17 cellular contexts compared by ENCODE assay signal in genomic region chr2:208037564-208038487, GRCh38. TPM values are rescaled to one million over a fixed set of nuclear protein-coding genes. Genes with fewer than 3 reads are reported as not detected.
DNase-seq lines count a peak whose midpoint lies in the region; ATAC-seq, FAIRE-seq and TF ChIP-seq lines count a peak whose summit lies in the region.
"Had no signal": no experiment of that assay in that cellular context is flagged by ENCODE, and none has a peak within 500 bp of the region (broad histone marks: within the 10 kb centered on the region; RNA-seq: fewer than 3 reads in every experiment).

No MANE protein-coding gene starts in this region.

- DNase-seq in A549 (ENCODE audit: low read depth in 1 of 2, low spot score in 1 of 2) (no peak), EH (ENCODE audit: low read depth) (peak; percentile 67), PC-3 (peak; percentile 47), mesendoderm (peak; percentile 54), kidney (no peak), NCI-H526 treated with DMSO at 0.1 percent for 48 hours (lab: John Stamatoyannopoulos, UW) (no peak), left ventricle myocardium inferior (no peak)
- DNase-seq: BE2C; CD8-positive, alpha-beta memory T cell; DMS53; GM23248; H7; KBM-7 had no signal

- no peak overlapping the region for H2AK5ac ChIP-seq in mesendoderm (ENCODE audit: low read length)

- no peaks in the 10 kb centered on the region for H3K79me2 ChIP-seq in PC-3 (ENCODE audit: low read length)
- H3K79me2 ChIP-seq in mesendoderm (ENCODE audit: control insufficient read depth, insufficient read depth, low read length), result no peaks in the 10 kb centered on the region

- TF ChIP-seq CTCF in A549 (IDR thresholded peaks at IDR 0.05) (no peak), PC-3 (conservative IDR thresholded peaks at IDR 0.05; ENCODE audit: low read depth, low read length) (no peak), kidney (IDR thresholded peaks at IDR 0.05; ENCODE audit: borderline replicate concordance, extremely low read depth, insufficient read depth) (no peak), left ventricle myocardium inferior (IDR thresholded peaks at IDR 0.05; ENCODE audit: borderline replicate concordance) (no peak)

- no peaks in the 10 kb centered on the region for H3K27me3 ChIP-seq in PC-3 (ENCODE audit: low read length)
- H3K27me3 ChIP-seq in mesendoderm (ENCODE audit: insufficient read depth, low read length, poor library complexity), result no peaks in the 10 kb centered on the region
- no peaks in the 10 kb centered on the region for H3K27me3 ChIP-seq in left ventricle myocardium inferior (ENCODE audit: low read depth)
- H3K27me3 ChIP-seq: BE2C had no signal

- no peak overlapping the region for H2AFZ ChIP-seq in PC-3 (ENCODE audit: low read length)
- H2AFZ ChIP-seq: GM23248 had no signal

- H3K9me2 ChIP-seq in PC-3 (replicated peaks; ENCODE audit: low read length), result no peaks in the 10 kb centered on the region

- intact Hi-C loops in PC-3 (cut with micrococcal nuclease), result loop anchor here (5.0 kb wide), 1 partner anchor 411 kb away; the partner anchor contains the start of gene METTL21A
- intact Hi-C loops in kidney (cut with DNase I), result loop anchor here (10.0 kb wide), 1 partner anchor 293 kb away; no protein-coding TSS in a partner anchor
- intact Hi-C loops in left ventricle myocardium inferior (cut with micrococcal nuclease), result no loop called here

- H2BK120ac ChIP-seq in mesendoderm (ENCODE audit: low read depth, low read length), result no peak overlapping the region

- no peak for TF ChIP-seq RAD21 in A549 (conservative IDR thresholded peaks at IDR 0.05 in 1 of 2, IDR thresholded peaks at IDR 0.05 in 1 of 2)

- CTCF ChIA-PET in A549 (lab: Yijun Ruan, JAX) (interaction anchor here (1.3 to 12.5 kb wide), 4 partner anchors 17 to 291 kb away, joined by 3 to 191 read pairs (median 4); no protein-coding TSS in a partner anchor), PC-3 (lab: Charles Lee) (no interaction called here)

- H3K4me2 ChIP-seq in A549, result no peak overlapping the region
- H3K4me2 ChIP-seq in PC-3 (ENCODE audit: low read length), result no peak overlapping the region
- H3K4me2 ChIP-seq in mesendoderm (ENCODE audit: low read length), result no peak overlapping the region

- no peak overlapping the region for H3K18ac ChIP-seq in mesendoderm (ENCODE audit: low read length)

- H3K4ac ChIP-seq in mesendoderm (ENCODE audit: low read depth, low read length), result no peak overlapping the region

- H3K9ac ChIP-seq in PC-3 (ENCODE audit: low read length), result no peak overlapping the region
- no peak overlapping the region for H3K9ac ChIP-seq in mesendoderm (ENCODE audit: low read length)
- no peak overlapping the region for H3K9ac ChIP-seq in kidney (ENCODE audit: low read length in 2 of 2)
- H3K9ac ChIP-seq: GM23248 had no signal

- TF ChIP-seq POLR2A in A549 (IDR thresholded peaks at IDR 0.05; ENCODE audit: low read length), result no peak

- no peak overlapping the region for H4K8ac ChIP-seq in mesendoderm (ENCODE audit: low read depth, low read length)

- no TSS peak for BruUV-seq in PC-3 (replicated peaks; lab: Mats Ljungman, UMichigan)

- H3K36me3 ChIP-seq in PC-3 (ENCODE audit: low read depth, low read length) (no peaks in the 10 kb centered on the region), mesendoderm (ENCODE audit: control insufficient read depth, insufficient read depth, low read length) (no peaks in the 10 kb centered on the region), kidney (ENCODE audit: control insufficient read depth in 1 of 2, insufficient read depth in 2 of 2, low read length in 2 of 2) (no peaks in the 10 kb centered on the region), left ventricle myocardium inferior (no peaks in the 10 kb centered on the region)
- H3K36me3 ChIP-seq: BE2C had no signal

- no peak overlapping the region for H2BK15ac ChIP-seq in mesendoderm (replicated peaks; ENCODE audit: low read depth)

- POLR2A ChIA-PET in A549 (lab: Yijun Ruan, JAX) (no interaction called here), PC-3 (lab: Charles Lee; ENCODE audit: unreplicated experiment) (interaction anchor here (0.6 kb wide), 1 partner anchor 13 kb away, joined by 3 read pairs; no protein-coding TSS in a partner anchor)

- no peak overlapping the region for H4K5ac ChIP-seq in mesendoderm (ENCODE audit: low read length)

- no peaks in the 10 kb centered on the region for H4K20me1 ChIP-seq in PC-3 (ENCODE audit: low read length)

- H3K23ac ChIP-seq in mesendoderm (ENCODE audit: low read length), result no peak overlapping the region

- no peak overlapping the region for H3K4me3 ChIP-seq in A549
- no peak overlapping the region for H3K4me3 ChIP-seq in PC-3 (ENCODE audit: low read length)
- no peak overlapping the region for H3K4me3 ChIP-seq in mesendoderm (ENCODE audit: low read length)
- no peak overlapping the region for H3K4me3 ChIP-seq in kidney (ENCODE audit: low read length in 2 of 2)
- no peak overlapping the region for H3K4me3 ChIP-seq in left ventricle myocardium inferior
- H3K4me3 ChIP-seq: GM12878, GM23248 had no signal

- WGBS in A549 (ENCODE audit: missing lambda C conversion rate), result 73% methylated on average over 4 of the region's 4 CpGs
- no CpG with 5 or more reads among the region's 4 CpGs for WGBS in mesendoderm (ENCODE audit: extremely low coverage, insufficient coverage, low lambda C conversion rate)

- TF ChIP-seq EP300 in A549 (IDR thresholded peaks at IDR 0.05), result no peak

- H3K4me1 ChIP-seq in A549, result no peaks in the 10 kb centered on the region
- peaks cover 17% of the 10 kb centered on the region for H3K4me1 ChIP-seq in PC-3 (ENCODE audit: insufficient read depth, low read length)
- no peaks in the 10 kb centered on the region for H3K4me1 ChIP-seq in mesendoderm (ENCODE audit: control insufficient read depth, low read depth, low read length)
- H3K4me1 ChIP-seq in kidney (ENCODE audit: control insufficient read depth in 1 of 2, insufficient read depth in 1 of 2, low read depth in 1 of 2, low read length in 2 of 2), result no peaks in the 10 kb centered on the region
- H3K4me1 ChIP-seq in left ventricle myocardium inferior, result no peaks in the 10 kb centered on the region

- H3K27ac ChIP-seq in A549 (no peak overlapping the region), PC-3 (ENCODE audit: low read length) (no peak overlapping the region), mesendoderm (ENCODE audit: low read depth, low read length) (no peak overlapping the region), kidney (ENCODE audit: low read depth in 2 of 2, low read length in 2 of 2) (no peak overlapping the region), left ventricle myocardium inferior (replicated peaks) (no peak overlapping the region)
- H3K27ac ChIP-seq: GM23248 had no signal

- H3K56ac ChIP-seq in mesendoderm (ENCODE audit: low read length), result no peak overlapping the region

- no peaks in the 10 kb centered on the region for H3F3A ChIP-seq in PC-3 (ENCODE audit: low read length, unreplicated experiment)

- no peak for FAIRE-seq in A549 (lab: Jason Lieb, UNC)
- FAIRE-seq in kidney (lab: Jason Lieb, UNC), result no peak
- FAIRE-seq: A204.1, GM12878, GM18507, HTR-8/SVneo had no signal

- ATAC-seq in A549, result no peak
- ATAC-seq in PC-3, result no peak
- ATAC-seq: GM12878 had no signal

- 0 out of 3 replicates have a peak, but pooled peaks cover 4% of the 10 kb centered on the region for H3K9me3 ChIP-seq in A549
- H3K9me3 ChIP-seq in PC-3 (ENCODE audit: low read length), result no peaks in the 10 kb centered on the region
- H3K9me3 ChIP-seq in kidney (ENCODE audit: control insufficient read depth in 1 of 2, low read length in 2 of 2), result no peaks in the 10 kb centered on the region
- H3K9me3 ChIP-seq in left ventricle myocardium inferior (replicated peaks), result no peaks in the 10 kb centered on the region
- H3K9me3 ChIP-seq: BE2C had no signal

- no peaks in the 10 kb centered on the region for H3K79me1 ChIP-seq in mesendoderm (ENCODE audit: low read length)

- no peak overlapping the region for H2BK5ac ChIP-seq in mesendoderm (ENCODE audit: low read length)

TF ChIP-seq in A549, 52 proteins besides CTCF, POLR2A, EP300 and RAD21:
- TF ChIP-seq ZSCAN20 (CRISPR knock-in tag; IDR thresholded peaks at IDR 0.05) (no peak), HOXB5 (CRISPR knock-in tag; IDR thresholded peaks at IDR 0.05) (peak; percentile 50; the same call in 1 of the 2 replicates), CEBPB (IDR thresholded peaks at IDR 0.05) (0 out of 4 replicates have a peak, but pooled peaks of 1 of the 2 experiments have one; percentile 22), ZNF302 (CRISPR knock-in tag; IDR thresholded peaks at IDR 0.05) (no peak)
- TF ChIP-seq, protein P1, sequence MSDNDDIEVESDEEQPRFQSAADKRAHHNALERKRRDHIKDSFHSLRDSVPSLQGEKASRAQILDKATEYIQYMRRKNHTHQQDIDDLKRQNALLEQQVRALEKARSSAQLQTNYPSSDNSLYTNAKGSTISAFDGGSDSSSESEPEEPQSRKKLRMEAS (IDR thresholded peaks at IDR 0.05), result no peak

RNA-seq across cellular contexts. Expression of gene PLEKHM3, which starts 12.5 kb away (rescaled TPM):
- polyA plus RNA-seq in A549 (2011; rRNA removed), result 6.5 and 7.0 TPM in 2 replicates
- polyA plus RNA-seq in A549 (2012; cell fraction: cytosol; rRNA removed), result 1.7 and 2.3 TPM in 2 replicates
- 1.5 TPM in 2 replicates for polyA plus RNA-seq in A549 (2012; cell fraction: nucleus; rRNA removed)
- 2.4 to 2.9 TPM (median 2.7 TPM) in 3 replicates for polyA plus RNA-seq in A549 (2017; fragmentation: RNase III; extraction: RNeasy Plus Mini Kit Qiagen cat#74134 plus additional on column Dnase treatment)
- 21.9 and 23.6 TPM in 2 replicates for polyA minus RNA-seq in A549 (2011; rRNA and poly(A)+ RNA removed)
- total RNA-seq in PC-3 (2014; rRNA removed), result 5.9 and 7.9 TPM in 2 replicates
- polyA plus RNA-seq in mesendoderm (2013, experiment 1 of 2), result 2.7 TPM
- polyA plus RNA-seq in mesendoderm (2013, experiment 2 of 2), result 2.5 TPM
- 13.5 TPM for total RNA-seq in kidney
- 4.2 TPM for polyA plus RNA-seq in kidney (ENCODE audit: insufficient read depth, low read depth, low replicate concordance)
- 12.9 TPM for total RNA-seq in left ventricle myocardium inferior

Comparison
In these comparisons a context has a peak if more than half of its experiments do, and no peak if none do; other contexts are left out.
1. DNase-seq: peak in EH (single experiment), PC-3 (single experiment) and mesendoderm (single experiment); none in A549 (0 of 2), kidney (single experiment), NCI-H526 treated with DMSO at 0.1 percent for 48 hours (single experiment) and left ventricle myocardium inferior (single experiment).